ENCODE assay signal across 8 cellular contexts in the genomic region with DNA sequence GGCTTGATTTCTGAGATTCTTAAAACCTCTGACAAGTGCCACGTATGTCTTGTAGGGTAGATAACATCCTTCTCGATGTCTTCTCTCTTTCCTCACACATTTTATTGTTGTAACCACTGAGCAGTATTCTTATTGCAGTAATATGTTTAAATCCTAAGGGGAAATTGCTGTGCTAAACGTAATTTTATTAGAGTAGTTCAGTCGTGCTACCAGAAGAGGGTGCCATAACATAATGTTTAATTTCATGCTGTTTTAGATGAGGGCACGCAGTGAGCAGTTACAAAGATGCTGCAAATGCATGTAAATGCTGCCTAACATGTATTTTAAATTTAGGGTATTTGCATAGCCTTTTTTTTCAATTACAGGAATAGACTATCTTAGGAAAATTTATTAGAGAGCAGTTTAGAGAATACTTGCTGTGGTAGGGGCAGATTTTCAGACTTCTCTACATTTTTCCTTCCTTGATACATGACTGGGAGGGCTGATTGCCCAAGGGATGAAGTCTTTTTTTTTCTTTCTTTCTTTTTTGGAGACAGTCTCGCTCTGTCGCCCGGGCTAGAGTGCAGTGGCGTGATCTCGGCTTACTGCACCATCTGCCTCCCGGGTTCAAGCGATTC. TPM values are rescaled to one million over a fixed set of nuclear protein-coding genes. Genes with fewer than 3 reads are reported as not detected.
A peak's percentile ranks its signal among the peaks of the same experiment; 100 is the strongest.
DNase-seq lines count a peak whose midpoint lies in the region; ATAC-seq, FAIRE-seq and TF ChIP-seq lines count a peak whose summit lies in the region.

No MANE protein-coding gene starts in this region.

- no peaks in the 10 kb centered on the region for H3K79me2 ChIP-seq in PC-9 (ENCODE audit: low read depth)

- CTCF ChIA-PET in PC-9 (lab: Charles Lee): interaction anchor here (0.6 kb wide), 1 partner anchor 374 kb away, joined by 3 read pairs; no protein-coding TSS in a partner anchor

- H3K4me3 Mint-ChIP-seq in activated T-cell treated with anti-CD3 and anti-CD28 coated beads, Interleukin-2, amount 50 U/mL, for 24 hours: no peak overlapping the region

- no peak for ATAC-seq in GM21390 (IDR thresholded peaks at IDR 0.05; ENCODE audit: unreplicated experiment)
- ATAC-seq in GM18511 (IDR thresholded peaks at IDR 0.05; ENCODE audit: unreplicated experiment): no peak

- no peaks in the 10 kb centered on the region for H3K9me3 ChIP-seq in PC-9 (ENCODE audit: insufficient read depth, low read depth)

- no peaks in the 10 kb centered on the region; the same call in 1 of the 2 replicates for H4K20me1 ChIP-seq in PC-9 (ENCODE audit: insufficient read depth)

- no peaks in the 10 kb centered on the region for H3K27me3 Mint-ChIP-seq in activated T-cell treated with anti-CD3 and anti-CD28 coated beads, Interleukin-2, amount 50 U/mL, for 24 hours

- H3K27ac Mint-ChIP-seq in activated T-cell treated with anti-CD3 and anti-CD28 coated beads, Interleukin-2, amount 50 U/mL, for 24 hours: no peak overlapping the region

- peaks cover 7% of the 10 kb centered on the region; the same call in 1 of the 2 replicates for H3F3A ChIP-seq in PC-9 (ENCODE audit: insufficient read depth, low read depth)

- peak; percentile 91 for TF ChIP-seq CTCF in PC-9 (conservative IDR thresholded peaks at IDR 0.05)

- H3K36me3 Mint-ChIP-seq in activated T-cell treated with anti-CD3 and anti-CD28 coated beads, Interleukin-2, amount 50 U/mL, for 24 hours (ENCODE audit: low read depth): peaks cover 85% of the 10 kb centered on the region

- H3K27me3 ChIP-seq in PC-9 (ENCODE audit: insufficient read depth, low read depth): no peaks in the 10 kb centered on the region

- POLR2A ChIA-PET in PC-9 (lab: Charles Lee; ENCODE audit: unreplicated experiment): no interaction called here

- no peak overlapping the region for H2AFZ ChIP-seq in PC-9

- H3K4me3 ChIP-seq in PC-9: no peak overlapping the region

- DNase-seq in activated T-cell treated with anti-CD3 and anti-CD28 coated beads for 4 hours: peak; percentile 3
- DNase-seq in activated T-cell treated with anti-CD3 and anti-CD28 coated beads, Interleukin-2, amount 50 U/mL, for 24 hours: no peak
- DNase-seq in HuH-7 (ENCODE audit: low spot score): peak; percentile 46
- no peak for DNase-seq in PC-9
- peak; percentile 53 for DNase-seq in myocyte (ENCODE audit: low read depth)

- no peak overlapping the region for H3K27ac ChIP-seq in PC-9

- intact Hi-C loops in PC-9 (cut with micrococcal nuclease; ENCODE audit: unreplicated experiment): loop anchor here (1.0 to 10.0 kb wide), 4 partner anchors 332 to 521 kb away; a partner anchor contains a TSS

- BruUV-seq in PC-9 (replicated peaks; lab: Mats Ljungman, UMichigan): no TSS peak

- no peaks in the 10 kb centered on the region for H3K9me2 ChIP-seq in PC-9 (ENCODE audit: insufficient read depth)

- H3K4me2 ChIP-seq in PC-9: no peak overlapping the region

- H3K9me3 Mint-ChIP-seq in activated T-cell treated with anti-CD3 and anti-CD28 coated beads, Interleukin-2, amount 50 U/mL, for 24 hours: no peaks in the 10 kb centered on the region

- H3K36me3 ChIP-seq in PC-9 (ENCODE audit: low read depth): peaks cover 2% of the 10 kb centered on the region; the same call in 1 of the 2 replicates

- FAIRE-seq in endometrium (lab: Jason Lieb, UNC): peak; percentile 70

- H3K4me1 ChIP-seq in PC-9 (replicated peaks; ENCODE audit: insufficient read depth): no peaks in the 10 kb centered on the region

- no peaks in the 10 kb centered on the region for H3K4me1 Mint-ChIP-seq in activated T-cell treated with anti-CD3 and anti-CD28 coated beads, Interleukin-2, amount 50 U/mL, for 24 hours (ENCODE audit: low read depth)

RNA-seq across cellular contexts. Expression of a gene that starts 51.7 kb away (rescaled TPM):
- total RNA-seq in PC-9 (2021) (11.9 TPM in 2 replicates), myocyte (10.3 and 12.0 TPM in 2 replicates)
- 2.6 TPM for polyA plus RNA-seq in myocyte (2012)

Comparison
In these comparisons a context has a peak if more than half of its experiments do, and no peak if none do; other contexts are left out.
1. DNase-seq: peak in activated T-cell treated with anti-CD3 and anti-CD28 coated beads for 4 hours (single experiment), HuH-7 (single experiment) and myocyte (single experiment); none in activated T-cell treated with anti-CD3 and anti-CD28 coated beads, Interleukin-2, amount 50 U/mL, for 24 hours (single experiment) and PC-9 (0 of 2).